Comparison of ENCODE assay signal across 1 cellular context in the genomic region with DNA sequence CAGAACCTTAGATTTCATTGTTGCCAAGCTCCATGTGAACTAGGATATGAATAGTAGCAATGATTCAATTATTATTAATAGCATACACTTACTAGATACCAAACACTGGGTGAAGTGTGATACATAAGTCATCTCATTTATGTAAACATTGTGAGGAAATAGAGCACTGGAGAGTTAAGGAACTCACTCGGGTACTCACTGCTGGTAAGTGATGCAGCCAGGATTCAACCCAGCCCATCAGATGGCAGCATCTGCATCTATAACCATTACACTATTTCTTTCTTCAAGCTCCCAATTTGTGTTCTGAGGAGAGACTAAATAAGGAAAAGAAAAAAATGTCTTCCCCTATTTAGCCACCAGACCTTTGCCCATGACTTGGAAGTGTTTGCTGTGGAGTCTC.
TF ChIP-seq lines count a peak whose summit lies in the region.

No MANE protein-coding gene starts in this region.

TF ChIP-seq in H1, 55 proteins besides CTCF, POLR2A, EP300 and RAD21:
- TF ChIP-seq JUND (IDR thresholded peaks at IDR 0.05; ENCODE audit: low read length) (no peak), GTF2F1 (IDR thresholded peaks at IDR 0.05; ENCODE audit: borderline replicate concordance, low read depth, low read length) (no peak), TEAD4 (IDR thresholded peaks at IDR 0.05; ENCODE audit: low read depth, low read length) (no peak), CREB1 (IDR thresholded peaks at IDR 0.05) (no peak), TAF1 (IDR thresholded peaks at IDR 0.05; ENCODE audit: low read depth, low read length) (no peak), KDM4A (IDR thresholded peaks at IDR 0.05; ENCODE audit: low read depth, low read length, severe bottlenecking) (no peak), PHF8 (conservative IDR thresholded peaks at IDR 0.05; ENCODE audit: low read depth, low read length) (no peak), KDM1A (IDR thresholded peaks at IDR 0.05; ENCODE audit: borderline replicate concordance, low read length) (no peak), CHD1 (IDR thresholded peaks at IDR 0.05; ENCODE audit: low read depth, low read length) (no peak), CHD2 (IDR thresholded peaks at IDR 0.05; ENCODE audit: low read length) (no peak)
- TF ChIP-seq, protein P1, sequence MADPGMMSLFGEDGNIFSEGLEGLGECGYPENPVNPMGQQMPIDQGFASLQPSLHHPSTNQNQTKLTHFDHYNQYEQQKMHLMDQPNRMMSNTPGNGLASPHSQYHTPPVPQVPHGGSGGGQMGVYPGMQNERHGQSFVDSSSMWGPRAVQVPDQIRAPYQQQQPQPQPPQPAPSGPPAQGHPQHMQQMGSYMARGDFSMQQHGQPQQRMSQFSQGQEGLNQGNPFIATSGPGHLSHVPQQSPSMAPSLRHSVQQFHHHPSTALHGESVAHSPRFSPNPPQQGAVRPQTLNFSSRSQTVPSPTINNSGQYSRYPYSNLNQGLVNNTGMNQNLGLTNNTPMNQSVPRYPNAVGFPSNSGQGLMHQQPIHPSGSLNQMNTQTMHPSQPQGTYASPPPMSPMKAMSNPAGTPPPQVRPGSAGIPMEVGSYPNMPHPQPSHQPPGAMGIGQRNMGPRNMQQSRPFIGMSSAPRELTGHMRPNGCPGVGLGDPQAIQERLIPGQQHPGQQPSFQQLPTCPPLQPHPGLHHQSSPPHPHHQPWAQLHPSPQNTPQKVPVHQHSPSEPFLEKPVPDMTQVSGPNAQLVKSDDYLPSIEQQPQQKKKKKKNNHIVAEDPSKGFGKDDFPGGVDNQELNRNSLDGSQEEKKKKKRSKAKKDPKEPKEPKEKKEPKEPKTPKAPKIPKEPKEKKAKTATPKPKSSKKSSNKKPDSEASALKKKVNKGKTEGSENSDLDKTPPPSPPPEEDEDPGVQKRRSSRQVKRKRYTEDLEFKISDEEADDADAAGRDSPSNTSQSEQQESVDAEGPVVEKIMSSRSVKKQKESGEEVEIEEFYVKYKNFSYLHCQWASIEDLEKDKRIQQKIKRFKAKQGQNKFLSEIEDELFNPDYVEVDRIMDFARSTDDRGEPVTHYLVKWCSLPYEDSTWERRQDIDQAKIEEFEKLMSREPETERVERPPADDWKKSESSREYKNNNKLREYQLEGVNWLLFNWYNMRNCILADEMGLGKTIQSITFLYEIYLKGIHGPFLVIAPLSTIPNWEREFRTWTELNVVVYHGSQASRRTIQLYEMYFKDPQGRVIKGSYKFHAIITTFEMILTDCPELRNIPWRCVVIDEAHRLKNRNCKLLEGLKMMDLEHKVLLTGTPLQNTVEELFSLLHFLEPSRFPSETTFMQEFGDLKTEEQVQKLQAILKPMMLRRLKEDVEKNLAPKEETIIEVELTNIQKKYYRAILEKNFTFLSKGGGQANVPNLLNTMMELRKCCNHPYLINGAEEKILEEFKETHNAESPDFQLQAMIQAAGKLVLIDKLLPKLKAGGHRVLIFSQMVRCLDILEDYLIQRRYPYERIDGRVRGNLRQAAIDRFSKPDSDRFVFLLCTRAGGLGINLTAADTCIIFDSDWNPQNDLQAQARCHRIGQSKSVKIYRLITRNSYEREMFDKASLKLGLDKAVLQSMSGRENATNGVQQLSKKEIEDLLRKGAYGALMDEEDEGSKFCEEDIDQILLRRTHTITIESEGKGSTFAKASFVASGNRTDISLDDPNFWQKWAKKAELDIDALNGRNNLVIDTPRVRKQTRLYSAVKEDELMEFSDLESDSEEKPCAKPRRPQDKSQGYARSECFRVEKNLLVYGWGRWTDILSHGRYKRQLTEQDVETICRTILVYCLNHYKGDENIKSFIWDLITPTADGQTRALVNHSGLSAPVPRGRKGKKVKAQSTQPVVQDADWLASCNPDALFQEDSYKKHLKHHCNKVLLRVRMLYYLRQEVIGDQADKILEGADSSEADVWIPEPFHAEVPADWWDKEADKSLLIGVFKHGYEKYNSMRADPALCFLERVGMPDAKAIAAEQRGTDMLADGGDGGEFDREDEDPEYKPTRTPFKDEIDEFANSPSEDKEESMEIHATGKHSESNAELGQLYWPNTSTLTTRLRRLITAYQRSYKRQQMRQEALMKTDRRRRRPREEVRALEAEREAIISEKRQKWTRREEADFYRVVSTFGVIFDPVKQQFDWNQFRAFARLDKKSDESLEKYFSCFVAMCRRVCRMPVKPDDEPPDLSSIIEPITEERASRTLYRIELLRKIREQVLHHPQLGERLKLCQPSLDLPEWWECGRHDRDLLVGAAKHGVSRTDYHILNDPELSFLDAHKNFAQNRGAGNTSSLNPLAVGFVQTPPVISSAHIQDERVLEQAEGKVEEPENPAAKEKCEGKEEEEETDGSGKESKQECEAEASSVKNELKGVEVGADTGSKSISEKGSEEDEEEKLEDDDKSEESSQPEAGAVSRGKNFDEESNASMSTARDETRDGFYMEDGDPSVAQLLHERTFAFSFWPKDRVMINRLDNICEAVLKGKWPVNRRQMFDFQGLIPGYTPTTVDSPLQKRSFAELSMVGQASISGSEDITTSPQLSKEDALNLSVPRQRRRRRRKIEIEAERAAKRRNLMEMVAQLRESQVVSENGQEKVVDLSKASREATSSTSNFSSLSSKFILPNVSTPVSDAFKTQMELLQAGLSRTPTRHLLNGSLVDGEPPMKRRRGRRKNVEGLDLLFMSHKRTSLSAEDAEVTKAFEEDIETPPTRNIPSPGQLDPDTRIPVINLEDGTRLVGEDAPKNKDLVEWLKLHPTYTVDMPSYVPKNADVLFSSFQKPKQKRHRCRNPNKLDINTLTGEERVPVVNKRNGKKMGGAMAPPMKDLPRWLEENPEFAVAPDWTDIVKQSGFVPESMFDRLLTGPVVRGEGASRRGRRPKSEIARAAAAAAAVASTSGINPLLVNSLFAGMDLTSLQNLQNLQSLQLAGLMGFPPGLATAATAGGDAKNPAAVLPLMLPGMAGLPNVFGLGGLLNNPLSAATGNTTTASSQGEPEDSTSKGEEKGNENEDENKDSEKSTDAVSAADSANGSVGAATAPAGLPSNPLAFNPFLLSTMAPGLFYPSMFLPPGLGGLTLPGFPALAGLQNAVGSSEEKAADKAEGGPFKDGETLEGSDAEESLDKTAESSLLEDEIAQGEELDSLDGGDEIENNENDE (IDR thresholded peaks at IDR 0.05; ENCODE audit: insufficient replicate concordance, low read length), result no peak
